In genomic region chr12:49622501-49623141, GRCh38 we compare ENCODE assay signal across 8 cellular contexts.
A peak's percentile ranks its signal among the peaks of the same experiment; 100 is the strongest.
DNase-seq lines count a peak whose midpoint lies in the region; ATAC-seq and TF ChIP-seq lines count a peak whose summit lies in the region.

No MANE protein-coding gene starts in this region.

- H3K27ac ChIP-seq in RWPE1 (peak overlapping the region; percentile 89), iPS DF 6.9 (ENCODE audit: low read length) (no peak overlapping the region), skin epidermis (peak overlapping the region in 20 of 21 experiments; percentile 27 to 90 (median 74))

- no peaks in the 10 kb centered on the region for H3K36me3 ChIP-seq in adipocyte (ENCODE audit: control insufficient read depth, insufficient read depth, low read length, severe bottlenecking)
- H3K36me3 ChIP-seq in iPS DF 6.9 (ENCODE audit: control insufficient read depth, insufficient read depth, low read length), result no peaks in the 10 kb centered on the region

- WGBS in iPS DF 6.9 (ENCODE audit: insufficient coverage, insufficient read length), result no CpG with 5 or more reads among the region's 22 CpGs

- peak; percentile 65 for DNase-seq in AG08396 (ENCODE audit: low spot score)
- DNase-seq in RWPE1 (ENCODE audit: low spot score), result peak; percentile 25
- no peak for DNase-seq in adipocyte (ENCODE audit: low read depth)
- no peak for DNase-seq in iPS DF 6.9 (ENCODE audit: low read depth, low spot score)
- no peak for DNase-seq in HPDE6-E6E7 (ENCODE audit: extremely low spot score)

- ATAC-seq in GM19023 (IDR thresholded peaks at IDR 0.05; ENCODE audit: unreplicated experiment) (peak; percentile 33), HG03175 (IDR thresholded peaks at IDR 0.05; ENCODE audit: unreplicated experiment) (peak; percentile 29)

- H3K4me3 ChIP-seq in adipocyte (ENCODE audit: low read length), result peak overlapping the region; percentile 88
- H3K4me3 ChIP-seq in iPS DF 6.9 (ENCODE audit: low read length), result peak overlapping the region; percentile 72; the same call in 1 of the 2 replicates
- H3K4me3 ChIP-seq in skin epidermis, result peak overlapping the region; percentile 42 to 58 (median 53)

- no peak for TF ChIP-seq CTCF in RWPE1 (conservative IDR thresholded peaks at IDR 0.05; ENCODE audit: low read depth)

- H3K27me3 ChIP-seq in adipocyte (replicated peaks; ENCODE audit: control insufficient read depth, insufficient read depth, low read length) (no peaks in the 10 kb centered on the region), iPS DF 6.9 (ENCODE audit: control insufficient read depth, insufficient read depth, low read length) (no peaks in the 10 kb centered on the region)

- CTCF ChIA-PET in RWPE1 (lab: Yijun Ruan, JAX), result interaction anchor here (0.6 to 1.9 kb wide), 6 partner anchors 13 to 462 kb away, joined by 3 to 8 read pairs (median 4); no protein-coding TSS in a partner anchor

- H3K9ac ChIP-seq in adipocyte (ENCODE audit: low read length), result peak overlapping the region; percentile 93

- H3K9me3 ChIP-seq in adipocyte (ENCODE audit: control insufficient read depth, low read length) (no peaks in the 10 kb centered on the region), iPS DF 6.9 (ENCODE audit: control insufficient read depth, insufficient read depth, low read length) (no peaks in the 10 kb centered on the region)

- POLR2A ChIA-PET in RWPE1 (lab: Yijun Ruan, JAX; ENCODE audit: low non-redundant PET), result interaction anchor here (0.6 to 0.7 kb wide), 5 partner anchors 11 to 359 kb away, joined by 3 to 8 read pairs (median 4); no protein-coding TSS in a partner anchor

- H3K4me1 ChIP-seq in adipocyte (ENCODE audit: control insufficient read depth, insufficient read depth, low read length) (peaks cover 39% of the 10 kb centered on the region), iPS DF 6.9 (ENCODE audit: control insufficient read depth, insufficient read depth, low read length) (no peaks in the 10 kb centered on the region; the same call in 1 of the 2 replicates)

Comparison
In these comparisons a context has a peak if more than half of its experiments do, and no peak if none do; other contexts are left out.
1. DNase-seq: peak in AG08396 (single experiment) and RWPE1 (single experiment); none in adipocyte (single experiment), iPS DF 6.9 (single experiment) and HPDE6-E6E7 (single experiment).
2. Peak in every context shown above with its lines, with median percentiles within 50 percentile points of each other: H3K4me3 ChIP-seq.